Comparison of ENCODE assay signal across 11 cellular contexts in the genomic region with DNA sequence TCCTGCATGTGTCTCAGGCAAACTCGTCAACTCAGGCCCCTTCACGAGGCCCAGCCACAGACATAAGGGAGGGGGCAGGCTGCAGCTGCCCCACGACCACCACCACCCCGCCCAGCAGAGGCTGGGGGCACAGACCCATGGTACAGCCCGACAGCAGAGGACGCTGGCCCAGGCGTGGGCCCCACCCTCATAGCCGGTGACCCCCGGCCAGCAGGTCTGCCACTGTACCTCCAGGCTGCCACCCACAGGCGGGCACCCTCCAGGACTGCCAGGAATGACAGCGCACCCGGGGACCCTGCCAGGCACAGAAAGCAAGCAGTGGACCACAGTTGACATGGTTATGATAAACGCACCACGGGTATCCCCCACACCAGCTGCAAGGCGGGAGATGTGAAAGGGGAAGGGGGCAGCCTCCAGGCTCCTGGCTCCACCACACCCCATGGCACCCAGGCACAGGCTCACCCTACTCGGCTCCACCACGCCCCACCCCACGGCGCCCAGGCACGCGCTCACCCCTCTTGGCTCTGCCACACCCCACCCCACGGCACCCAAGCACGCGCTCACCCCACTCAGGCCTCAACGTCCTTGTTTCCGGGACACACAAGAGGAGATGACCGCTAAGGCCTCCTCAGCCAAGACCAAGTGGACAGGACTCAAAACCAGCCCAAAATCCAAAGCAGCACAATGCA.
"Had no signal": no experiment of that assay in that cellular context is flagged by ENCODE, and none has a peak within 500 bp of the region (broad histone marks: within the 10 kb centered on the region; RNA-seq: fewer than 3 reads in every experiment).

No MANE protein-coding gene starts in this region.

- H3K27me3 ChIP-seq: gastroesophageal sphincter, heart right ventricle, sigmoid colon, thyroid gland had no signal

- H3K27ac ChIP-seq: gastroesophageal sphincter, heart right ventricle, sigmoid colon, thyroid gland had no signal

- H3K36me3 ChIP-seq: heart right ventricle, sigmoid colon, thyroid gland had no signal

- H3K27ac Mint-ChIP-seq: activated T-helper 17 cell treated with anti-CD3 and anti-CD28 coated beads, Interleukin-2, amount 50 U/mL, for 72 hours had no signal

- H3K9me3 ChIP-seq: gastroesophageal sphincter, heart right ventricle, sigmoid colon, thyroid gland had no signal

- H3K9me3 Mint-ChIP-seq: activated T-helper 17 cell treated with anti-CD3 and anti-CD28 coated beads, Interleukin-2, amount 50 U/mL, for 72 hours had no signal

- H3K27me3 Mint-ChIP-seq: activated T-helper 17 cell treated with anti-CD3 and anti-CD28 coated beads, Interleukin-2, amount 50 U/mL, for 72 hours had no signal

- H3K4me1 ChIP-seq: sigmoid colon, thyroid gland had no signal

- DNase-seq: activated CD4-positive, alpha-beta T cell treated with anti-CD3 and anti-CD28 coated beads, Interleukin-2, amount 50 U/mL, for 1 hour; activated naive CD4-positive, alpha-beta T cell treated with Interleukin-2 at 50 U/mL for 16 hours; anterior cingulate cortex; endodermal cell; heart right ventricle; left colon; sigmoid colon; stimulated activated CD4-positive, alpha-beta T cell treated with anti-CD3 and anti-CD28 coated beads, Interleukin-1b, Interleukin-23, amount 100 ng/mL, for 48 hours; thyroid gland had no signal

- H3K4me3 ChIP-seq: gastroesophageal sphincter, heart right ventricle, sigmoid colon, thyroid gland had no signal

- ATAC-seq: activated T-helper 17 cell treated with anti-CD3 and anti-CD28 coated beads, Interleukin-2, amount 50 U/mL, for 72 hours; gastroesophageal sphincter; left colon had no signal

- H3K4me3 Mint-ChIP-seq: activated T-helper 17 cell treated with anti-CD3 and anti-CD28 coated beads, Interleukin-2, amount 50 U/mL, for 72 hours; endodermal cell had no signal
